7 cellular contexts compared by ENCODE assay signal in the genomic region with DNA sequence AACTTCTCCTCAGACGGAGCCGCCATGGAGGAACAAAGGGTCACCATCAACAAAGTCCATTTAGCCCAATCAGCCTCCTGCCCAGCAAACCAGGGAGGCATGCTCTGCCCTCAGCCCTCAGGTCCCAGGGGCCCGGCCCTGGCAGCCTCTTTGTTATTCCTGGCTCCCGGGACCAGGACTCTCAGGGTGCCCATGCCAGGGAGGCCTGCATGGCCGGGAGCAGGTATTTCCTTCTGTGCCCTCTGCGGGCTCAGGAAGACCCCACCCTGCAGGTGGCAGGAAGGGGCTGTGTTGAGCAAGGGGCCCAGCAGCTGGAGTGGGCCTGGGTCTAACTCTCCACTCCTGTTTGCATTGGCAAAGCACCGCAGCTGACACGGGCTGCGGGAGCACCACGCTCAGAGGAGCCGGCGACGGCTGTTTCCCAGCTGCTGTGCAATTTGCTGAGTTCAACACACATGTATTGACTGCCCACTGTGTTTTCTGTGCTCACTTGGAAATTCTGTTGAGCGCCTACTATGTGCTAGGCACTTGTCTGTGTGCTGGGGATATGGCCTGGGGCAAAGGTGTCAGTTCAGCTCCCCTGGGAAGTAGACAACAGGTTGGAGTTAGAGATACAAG. TPM values are rescaled to one million over a fixed set of nuclear protein-coding genes. Genes with fewer than 3 reads are reported as not detected.
"Had no signal": no experiment of that assay in that cellular context is flagged by ENCODE, and none has a peak within 500 bp of the region (broad histone marks: within the 10 kb centered on the region; RNA-seq: fewer than 3 reads in every experiment).

No MANE protein-coding gene starts in this region.

RNA-seq across cellular contexts. Expression of a gene that starts 33.2 kb away (rescaled TPM):
- total RNA-seq: activated CD8-positive, alpha-beta T cell treated with anti-CD3 and anti-CD28 coated beads for 36 hours; ascending aorta; body of pancreas; IMR-90; PC-9; SJCRH30 had no signal
- polyA plus RNA-seq: IMR-90, SK-N-SH had no signal
